ENCODE assay signal across 1 cellular context in genomic region chr3:33919312-33919711, GRCh38.
TF ChIP-seq lines count a peak whose summit lies in the region.

No MANE protein-coding gene starts in this region.

TF ChIP-seq in SK-N-SH, 30 proteins besides CTCF, POLR2A, EP300 and RAD21 (continued from another document):
- TF ChIP-seq POLR2AphosphoS5 (IDR thresholded peaks at IDR 0.05; ENCODE audit: low read depth, low read length): no peak
- TF ChIP-seq SMC3 (IDR thresholded peaks at IDR 0.05; ENCODE audit: low read depth, low read length): no peak
- TF ChIP-seq RFX5 (IDR thresholded peaks at IDR 0.05; ENCODE audit: low read length): no peak
- TF ChIP-seq GABPA (IDR thresholded peaks at IDR 0.05; ENCODE audit: low read depth): no peak
- no peak for TF ChIP-seq EZH2phosphoT487 (IDR thresholded peaks at IDR 0.05; ENCODE audit: borderline replicate concordance, low read depth)
- no peak for TF ChIP-seq FOSL2 (IDR thresholded peaks at IDR 0.05; ENCODE audit: borderline replicate concordance, low read depth)
- no peak for TF ChIP-seq YY1 (IDR thresholded peaks at IDR 0.05; ENCODE audit: low read depth)
- TF ChIP-seq GATA2 (CRISPR knock-in tag; IDR thresholded peaks at IDR 0.05): no peak
- no peak for TF ChIP-seq MXI1 (IDR thresholded peaks at IDR 0.05; ENCODE audit: low read depth, low read length)
- TF ChIP-seq RCOR1 (IDR thresholded peaks at IDR 0.05; ENCODE audit: low read length): no peak
- TF ChIP-seq NFIC (IDR thresholded peaks at IDR 0.05; ENCODE audit: borderline replicate concordance): no peak
- no peak for TF ChIP-seq USF1 (IDR thresholded peaks at IDR 0.05; ENCODE audit: borderline replicate concordance, low read depth)
- no peak for TF ChIP-seq REST (IDR thresholded peaks at IDR 0.05; ENCODE audit: low read depth, low read length)
- no peak for TF ChIP-seq MEF2A (IDR thresholded peaks at IDR 0.05; ENCODE audit: borderline replicate concordance, low read depth)
